Comparison of ENCODE assay signal across 8 cellular contexts in the genomic region with DNA sequence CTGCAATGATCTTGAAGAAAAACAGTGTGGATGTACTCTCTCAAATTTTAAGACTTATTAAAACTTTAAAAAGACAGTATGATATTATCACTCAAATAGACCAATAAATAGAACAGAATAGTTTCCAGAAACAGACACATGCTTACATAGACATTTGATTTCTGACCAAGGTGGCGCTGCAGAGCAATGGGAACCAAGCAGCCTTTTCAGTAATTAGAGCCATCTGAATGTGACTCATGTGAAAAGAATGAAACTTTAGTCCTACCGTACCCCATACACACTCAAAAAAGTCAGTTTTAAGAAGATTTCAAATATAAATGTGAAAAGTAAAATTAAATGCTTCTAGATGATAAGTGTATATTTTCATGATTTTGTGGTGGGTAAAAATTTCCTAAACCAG.
DNase-seq lines count a peak whose midpoint lies in the region; ATAC-seq and TF ChIP-seq lines count a peak whose summit lies in the region.

No MANE protein-coding gene starts in this region.

- intact Hi-C loops in activated B cell treated with CpG ODN at 0.5 μM for 24 hours (cut with micrococcal nuclease): no loop called here

- H4K20me1 ChIP-seq in KMS-11 (ENCODE audit: insufficient read depth): no peaks in the 10 kb centered on the region

- peak; percentile 47 for ATAC-seq in activated B cell treated with CpG ODN at 0.5 μM for 24 hours (ENCODE audit: low read depth)
- ATAC-seq in activated naive CD8-positive, alpha-beta T cell treated with anti-CD3 and anti-CD28 coated beads, Interleukin-2, amount 50 U/mL, for 24 hours: no peak
- no peak for ATAC-seq in HG03469 (IDR thresholded peaks at IDR 0.05; ENCODE audit: unreplicated experiment)

- no peak overlapping the region for H3K4me3 Mint-ChIP-seq in activated B cell treated with CpG ODN at 0.5 μM for 24 hours
- H3K4me3 Mint-ChIP-seq in activated naive CD8-positive, alpha-beta T cell treated with anti-CD3 and anti-CD28 coated beads, Interleukin-2, amount 50 U/mL, for 24 hours: no peak overlapping the region

- H3K4me1 Mint-ChIP-seq in activated B cell treated with CpG ODN at 0.5 μM for 24 hours: peaks cover 14% of the 10 kb centered on the region
- H3K4me1 Mint-ChIP-seq in activated naive CD8-positive, alpha-beta T cell treated with anti-CD3 and anti-CD28 coated beads, Interleukin-2, amount 50 U/mL, for 24 hours: no peaks in the 10 kb centered on the region

- no peaks in the 10 kb centered on the region for H3K36me3 Mint-ChIP-seq in activated B cell treated with CpG ODN at 0.5 μM for 24 hours (ENCODE audit: low read depth)
- H3K36me3 Mint-ChIP-seq in activated naive CD8-positive, alpha-beta T cell treated with anti-CD3 and anti-CD28 coated beads, Interleukin-2, amount 50 U/mL, for 24 hours (ENCODE audit: low read depth): no peaks in the 10 kb centered on the region

- no peaks in the 10 kb centered on the region for H3K79me2 ChIP-seq in KMS-11 (ENCODE audit: insufficient read depth, low read depth)

- POLR2A ChIA-PET in activated B cell treated with CpG ODN at 0.5 μM for 24 hours (lab: Charles Lee): interaction anchor here (0.9 kb wide), 1 partner anchor 17 kb away, joined by 3 read pairs; no protein-coding TSS in a partner anchor

- no peak overlapping the region for H3K27ac Mint-ChIP-seq in activated B cell treated with CpG ODN at 0.5 μM for 24 hours
- H3K27ac Mint-ChIP-seq in activated naive CD8-positive, alpha-beta T cell treated with anti-CD3 and anti-CD28 coated beads, Interleukin-2, amount 50 U/mL, for 24 hours: no peak overlapping the region

- TF ChIP-seq CTCF in KMS-11 (conservative IDR thresholded peaks at IDR 0.05; ENCODE audit: low read depth, low read length) (peak; percentile 60), activated B cell treated with CpG ODN at 0.5 μM for 24 hours (IDR thresholded peaks at IDR 0.05) (no peak)

- CTCF ChIA-PET in activated B cell treated with CpG ODN at 0.5 μM for 24 hours (lab: Charles Lee): interaction anchor here (0.7 kb wide), 1 partner anchor 43 kb away, joined by 3 read pairs; no protein-coding TSS in a partner anchor

- no peaks in the 10 kb centered on the region for H3K4me1 ChIP-seq in KMS-11 (ENCODE audit: low read depth, poor library complexity, severe bottlenecking)

- H3K9me3 Mint-ChIP-seq in activated B cell treated with CpG ODN at 0.5 μM for 24 hours: peaks cover 3% of the 10 kb centered on the region
- no peaks in the 10 kb centered on the region for H3K9me3 Mint-ChIP-seq in activated naive CD8-positive, alpha-beta T cell treated with anti-CD3 and anti-CD28 coated beads, Interleukin-2, amount 50 U/mL, for 24 hours

- H2AFZ ChIP-seq in KMS-11 (ENCODE audit: low read depth): no peak overlapping the region

- no peak overlapping the region for H3K4me3 ChIP-seq in KMS-11 (IDR thresholded peaks at IDR 0.05; ENCODE audit: insufficient read depth, low read depth, low read length)

- no peak overlapping the region for H3K9ac ChIP-seq in KMS-11

- no peak overlapping the region for H3K27ac ChIP-seq in KMS-11

- H3K36me3 ChIP-seq in KMS-11 (ENCODE audit: insufficient read depth): no peaks in the 10 kb centered on the region

- no peaks in the 10 kb centered on the region for H3K27me3 ChIP-seq in KMS-11 (ENCODE audit: insufficient read depth, low read depth)

- H3K27me3 Mint-ChIP-seq in activated B cell treated with CpG ODN at 0.5 μM for 24 hours: no peaks in the 10 kb centered on the region
- peaks cover 5% of the 10 kb centered on the region for H3K27me3 Mint-ChIP-seq in activated naive CD8-positive, alpha-beta T cell treated with anti-CD3 and anti-CD28 coated beads, Interleukin-2, amount 50 U/mL, for 24 hours

- DNase-seq in DMS53 treated with DMSO at 0.1 percent for 48 hours (lab: John Stamatoyannopoulos, UW; ENCODE audit: unreplicated experiment) (peak; percentile 48), activated B cell treated with CpG ODN at 0.5 μM for 24 hours (no peak), kidney glomerular epithelial cell (lab: John Stamatoyannopoulos, UW) (peak; percentile 56), NCI-H2227 (lab: John Stamatoyannopoulos, UW; ENCODE audit: unreplicated experiment) (no peak), activated T-cell treated with anti-CD3 and anti-CD28 coated beads for 4 hours (no peak)
- no peak for DNase-seq in activated naive CD8-positive, alpha-beta T cell treated with anti-CD3 and anti-CD28 coated beads, Interleukin-2, amount 50 U/mL, for 24 hours

- H3K4me2 ChIP-seq in KMS-11: no peak overlapping the region

Comparison
In these comparisons a context has a peak if more than half of its experiments do, and no peak if none do; other contexts are left out.
1. DNase-seq: peak in DMS53 treated with DMSO at 0.1 percent for 48 hours (single experiment) and kidney glomerular epithelial cell (single experiment); none in activated B cell treated with CpG ODN at 0.5 μM for 24 hours (single experiment), activated naive CD8-positive, alpha-beta T cell treated with anti-CD3 and anti-CD28 coated beads, Interleukin-2, amount 50 U/mL, for 24 hours (single experiment), NCI-H2227 (single experiment) and activated T-cell treated with anti-CD3 and anti-CD28 coated beads for 4 hours (single experiment).